Comparison of ENCODE assay signal across 1 cellular context in genomic region chr16:740764-741505, GRCh38.
TF ChIP-seq lines count a peak whose summit lies in the region.

Gene CIAO3, minus strand, starts transcription at chr16:740997. Its CDS starts 12 bp downstream, at chr16:740985.

TF ChIP-seq in HepG2, 621 proteins besides CTCF, POLR2A, EP300 and RAD21 (continued from another document and continues in another):
- TF ChIP-seq TERF1 (CRISPR knock-in tag; IDR thresholded peaks at IDR 0.05) (no peak), ZNF670 (CRISPR knock-in tag; IDR thresholded peaks at IDR 0.05; ENCODE audit: borderline replicate concordance) (peak; percentile 58; the same call in 1 of the 2 replicates), ZNF296 (CRISPR knock-in tag; conservative IDR thresholded peaks at IDR 0.05) (no peak), ATAD3A (CRISPR knock-in tag; IDR thresholded peaks at IDR 0.05) (no peak), ZNF576 (CRISPR knock-in tag; IDR thresholded peaks at IDR 0.05) (no peak), MTERF4 (CRISPR knock-in tag; IDR thresholded peaks at IDR 0.05) (no peak), ZKSCAN5 (CRISPR knock-in tag; IDR thresholded peaks at IDR 0.05) (no peak), SNAPC2 (CRISPR knock-in tag; IDR thresholded peaks at IDR 0.05) (peak; percentile 39; the same call in 1 of the 2 replicates), ZBTB46 (CRISPR knock-in tag; IDR thresholded peaks at IDR 0.05; ENCODE audit: borderline replicate concordance) (no peak), JUND (CRISPR knock-in tag; IDR thresholded peaks at IDR 0.05) (peak; percentile 92), MYNN (CRISPR knock-in tag; IDR thresholded peaks at IDR 0.05; ENCODE audit: low read depth) (0 out of 2 replicates have a peak, but pooled peaks have one; percentile 32), NR3C1 (CRISPR knock-in tag; IDR thresholded peaks at IDR 0.05) (no peak), ZBTB42 (CRISPR knock-in tag; IDR thresholded peaks at IDR 0.05) (peak; percentile 35; the same call in 1 of the 2 replicates), HMGA1 (CRISPR knock-in tag; conservative IDR thresholded peaks at IDR 0.05) (no peak), SUZ12 (IDR thresholded peaks at IDR 0.05; ENCODE audit: low read depth, low read length) (no peak), ZNF136 (CRISPR knock-in tag; IDR thresholded peaks at IDR 0.05; ENCODE audit: low read depth) (no peak), SP4 (CRISPR knock-in tag; IDR thresholded peaks at IDR 0.05) (peak; percentile 85), ZBTB38 (CRISPR knock-in tag; IDR thresholded peaks at IDR 0.05) (peak; percentile 86), ZNF549 (CRISPR knock-in tag; IDR thresholded peaks at IDR 0.05) (no peak), THYN1 (CRISPR knock-in tag; IDR thresholded peaks at IDR 0.05; ENCODE audit: borderline replicate concordance, low read depth) (no peak), GATAD2A (CRISPR knock-in tag; IDR thresholded peaks at IDR 0.05) (peak; percentile 21; the same call in 1 of the 2 replicates), BCL3 (CRISPR knock-in tag; IDR thresholded peaks at IDR 0.05) (peak; percentile 89; the same call in 1 of the 2 replicates), ZFP37 (CRISPR knock-in tag; IDR thresholded peaks at IDR 0.05; ENCODE audit: borderline replicate concordance) (no peak), PHF21A (CRISPR knock-in tag; IDR thresholded peaks at IDR 0.05) (peak; percentile 72; the same call in 1 of the 2 replicates), U2AF1 (optimal IDR thresholded peaks at IDR 0.05; ENCODE audit: low read depth, low read length) (no peak), RFXAP (CRISPR knock-in tag; IDR thresholded peaks at IDR 0.05; ENCODE audit: borderline replicate concordance) (no peak; the same call in 1 of the 2 replicates), CCDC6 (CRISPR knock-in tag; IDR thresholded peaks at IDR 0.05) (peak; percentile 39), SMARCC2 (IDR thresholded peaks at IDR 0.05) (no peak), THAP9 (CRISPR knock-in tag; IDR thresholded peaks at IDR 0.05; ENCODE audit: borderline replicate concordance) (peak; percentile 100), ZNF660 (CRISPR knock-in tag; IDR thresholded peaks at IDR 0.05; ENCODE audit: borderline replicate concordance, low read depth) (no peak), ZNF326 (CRISPR knock-in tag; IDR thresholded peaks at IDR 0.05; ENCODE audit: borderline replicate concordance) (no peak), ZNF362 (CRISPR knock-in tag; IDR thresholded peaks at IDR 0.05; ENCODE audit: borderline replicate concordance) (peak; percentile 51; the same call in 1 of the 2 replicates), ZNF691 (CRISPR knock-in tag; IDR thresholded peaks at IDR 0.05; ENCODE audit: borderline replicate concordance, low read depth) (peak; percentile 92), ZNF501 (CRISPR knock-in tag; IDR thresholded peaks at IDR 0.05) (no peak; the same call in 1 of the 2 replicates), ZNF709 (CRISPR knock-in tag; IDR thresholded peaks at IDR 0.05) (0 out of 2 replicates have a peak, but pooled peaks have one; percentile 63), ZNF629 (CRISPR knock-in tag; conservative IDR thresholded peaks at IDR 0.05) (0 out of 2 replicates have a peak, but pooled peaks have one; percentile 14), CHD2 (IDR thresholded peaks at IDR 0.05; ENCODE audit: low read depth, low read length) (peak; percentile 71), TMF1 (CRISPR knock-in tag; IDR thresholded peaks at IDR 0.05; ENCODE audit: low read depth) (peak; percentile 73; the same call in 1 of the 2 replicates), CC2D1A (CRISPR knock-in tag; IDR thresholded peaks at IDR 0.05) (no peak), ETV6 (CRISPR knock-in tag; conservative IDR thresholded peaks at IDR 0.05) (peak; percentile 94), ZNF17 (CRISPR knock-in tag; IDR thresholded peaks at IDR 0.05) (no peak), IKZF1 (IDR thresholded peaks at IDR 0.05) (no peak), ZNF121 (CRISPR knock-in tag; IDR thresholded peaks at IDR 0.05) (no peak; the same call in 1 of the 2 replicates), POLR2AphosphoS2 (IDR thresholded peaks at IDR 0.05; ENCODE audit: low read depth, low read length) (no peak), GATAD1 (CRISPR knock-in tag; IDR thresholded peaks at IDR 0.05) (peak; percentile 98), RNF2 (conservative IDR thresholded peaks at IDR 0.05; ENCODE audit: low read depth) (no peak), FOXA3 (CRISPR knock-in tag; IDR thresholded peaks at IDR 0.05) (peak; percentile 64), ZNF841 (CRISPR knock-in tag; IDR thresholded peaks at IDR 0.05; ENCODE audit: borderline replicate concordance) (peak; percentile 58; the same call in 1 of the 2 replicates), ZNF530 (CRISPR knock-in tag; IDR thresholded peaks at IDR 0.05; ENCODE audit: low read depth) (no peak), MED8 (CRISPR knock-in tag; IDR thresholded peaks at IDR 0.05; ENCODE audit: insufficient replicate concordance) (no peak), JUNB (CRISPR knock-in tag; IDR thresholded peaks at IDR 0.05; ENCODE audit: borderline replicate concordance) (peak; percentile 30; the same call in 1 of the 2 replicates), ZNF331 (CRISPR knock-in tag; IDR thresholded peaks at IDR 0.05) (peak; percentile 88), ZNF770 (CRISPR knock-in tag; IDR thresholded peaks at IDR 0.05) (peak; percentile 46; the same call in 1 of the 2 replicates), ARID2 (CRISPR knock-in tag; IDR thresholded peaks at IDR 0.05; ENCODE audit: borderline replicate concordance) (peak; percentile 52; the same call in 1 of the 2 replicates), NCOA1 (CRISPR knock-in tag; IDR thresholded peaks at IDR 0.05) (no peak), ATF7 (IDR thresholded peaks at IDR 0.05) (peak; percentile 35; the same call in 1 of the 2 replicates), ATF7 (CRISPR knock-in tag; IDR thresholded peaks at IDR 0.05) (peak; percentile 92), MXI1 (IDR thresholded peaks at IDR 0.05; ENCODE audit: borderline replicate concordance, low read depth, low read length) (peak; percentile 96; the same call in 2 of the 3 replicates), ZNF704 (CRISPR knock-in tag; IDR thresholded peaks at IDR 0.05; ENCODE audit: borderline replicate concordance) (peak; percentile 52; the same call in 1 of the 2 replicates), ZNF891 (CRISPR knock-in tag; IDR thresholded peaks at IDR 0.05) (no peak), MIER3 (CRISPR knock-in tag; IDR thresholded peaks at IDR 0.05; ENCODE audit: borderline replicate concordance) (peak; percentile 55; the same call in 1 of the 2 replicates), ZNF337 (CRISPR knock-in tag; IDR thresholded peaks at IDR 0.05; ENCODE audit: borderline replicate concordance, low read depth) (no peak), TCF7L2 (IDR thresholded peaks at IDR 0.05; ENCODE audit: low read depth, low read length) (no peak)
